In genomic region chr11:73324665-73325035, GRCh38 we compare ENCODE assay signal across 2 cellular contexts.
A peak's percentile ranks its signal among the peaks of the same experiment; 100 is the strongest.
TF ChIP-seq lines count a peak whose summit lies in the region.

No MANE protein-coding gene starts in this region.

TF ChIP-seq in HEK293, 187 proteins besides CTCF, POLR2A, EP300 and RAD21:
- TF ChIP-seq ZNF16 (tag by site-specific recombination; IDR thresholded peaks at IDR 0.05; ENCODE audit: low read depth) (no peak), ZNF664 (tag by site-specific recombination; IDR thresholded peaks at IDR 0.05) (peak; percentile 96)

TF ChIP-seq in GM12878, 131 proteins besides CTCF, POLR2A, EP300 and RAD21:
- no peak for TF ChIP-seq BACH1 (IDR thresholded peaks at IDR 0.05; ENCODE audit: borderline replicate concordance)
- 0 out of 2 replicates have a peak, but pooled peaks have one; percentile 17 for TF ChIP-seq SMARCA5 (IDR thresholded peaks at IDR 0.05)
- TF ChIP-seq PKNOX1 (IDR thresholded peaks at IDR 0.05): peak; percentile 48; the same call in 1 of the 2 replicates
TF ChIP-seq in GM12878: peak in this region for 2.
